ENCODE assay signal across 23 cellular contexts in the genomic region with DNA sequence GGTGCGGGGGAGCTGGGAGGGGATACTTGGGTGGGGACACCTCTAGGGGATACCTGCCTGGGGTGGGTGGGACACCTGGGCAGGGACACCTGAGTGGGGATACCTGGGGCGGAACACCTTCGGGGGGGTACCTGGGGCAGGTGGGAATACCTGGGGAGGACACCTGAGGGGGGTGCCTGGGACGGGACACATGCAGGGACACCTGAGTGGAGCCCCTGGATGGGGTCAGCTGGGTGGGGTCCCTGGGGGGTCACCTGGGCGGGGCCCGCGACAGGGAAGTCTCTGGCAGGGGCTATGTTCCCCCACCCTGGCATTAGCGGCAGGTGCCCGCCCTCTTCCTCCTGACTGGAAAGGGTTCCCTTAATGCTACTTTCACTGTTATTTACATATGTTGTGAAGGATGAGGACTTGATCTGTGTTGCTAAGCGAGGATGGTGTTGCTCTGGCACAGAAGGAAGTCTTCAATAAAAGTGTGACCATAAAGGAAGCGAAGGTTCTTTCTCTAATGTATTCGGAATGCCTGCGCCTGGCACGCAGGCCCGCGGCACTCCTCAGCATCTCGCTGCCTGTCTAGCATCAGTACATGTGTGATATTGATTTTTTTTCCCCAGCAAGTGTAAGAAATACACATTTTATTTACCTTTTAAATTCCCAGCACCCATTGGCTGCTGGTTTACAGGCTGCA.
DNase-seq lines count a peak whose midpoint lies in the region; ATAC-seq, FAIRE-seq and TF ChIP-seq lines count a peak whose summit lies in the region.
"Had no signal": no experiment of that assay in that cellular context is flagged by ENCODE, and none has a peak within 500 bp of the region (broad histone marks: within the 10 kb centered on the region; RNA-seq: fewer than 3 reads in every experiment).

No MANE protein-coding gene starts in this region.

- H3K36me3 ChIP-seq in kidney (ENCODE audit: control insufficient read depth in 1 of 2, insufficient read depth in 2 of 2, low read length in 2 of 2) (no peaks in the 10 kb centered on the region), upper lobe of right lung (no peaks in the 10 kb centered on the region), breast epithelium (no peaks in the 10 kb centered on the region)
- H3K36me3 ChIP-seq: SJCRH30 had no signal

- no peaks in the 10 kb centered on the region for H3K27me3 Mint-ChIP-seq in activated CD4-positive, alpha-beta memory T cell treated with anti-CD3 and anti-CD28 coated beads, Interleukin-2, amount 10 ng/mL, durations not matched to agents 7 days and 5 days

- no peaks in the 10 kb centered on the region for H3K4me1 Mint-ChIP-seq in activated CD4-positive, alpha-beta memory T cell treated with anti-CD3 and anti-CD28 coated beads, Interleukin-2, amount 10 ng/mL, durations not matched to agents 7 days and 5 days
- H3K4me1 Mint-ChIP-seq: IgD-negative memory B cell had no signal

- DNase-seq in NCI-H1092 treated with DMSO at 0.1 percent for 48 hours (lab: John Stamatoyannopoulos, UW) (peak; percentile 8), NCI-H1092 (lab: John Stamatoyannopoulos, UW) (no peak), right cardiac atrium (peak in 2 of 3 donors; percentile 37 to 43), Right ventricle myocardium superior (no peak), kidney (peak; percentile 66), upper lobe of right lung (peak; percentile 53), breast epithelium (ENCODE audit: low spot score in 2 of 2) (no peak)
- DNase-seq in activated CD4-positive, alpha-beta memory T cell treated with anti-CD3 and anti-CD28 coated beads, Interleukin-2, amount 10 ng/mL, durations not matched to agents 7 days and 5 days: no peak
- DNase-seq: AML-193, DND-41, HCEC 1CT, NCI-H1436 treated with DMSO at 0.1 percent for 48 hours, NCI-H2081, NCI-H446 treated with DMSO at 0.1 percent for 48 hours, NCI-H82, PC-3, SJCRH30 had no signal

- FAIRE-seq in kidney (lab: Jason Lieb, UNC): no peak
- FAIRE-seq: GM19239, HTR-8/SVneo had no signal

- H3K4me3 Mint-ChIP-seq in activated CD4-positive, alpha-beta memory T cell treated with anti-CD3 and anti-CD28 coated beads, Interleukin-2, amount 10 ng/mL, durations not matched to agents 7 days and 5 days: no peak overlapping the region
- H3K4me3 Mint-ChIP-seq: GM23338, IgD-negative memory B cell had no signal

- H3K9me3 ChIP-seq in right cardiac atrium (ENCODE audit: control insufficient read depth, low read length): no peaks in the 10 kb centered on the region
- H3K9me3 ChIP-seq in kidney (ENCODE audit: control insufficient read depth in 1 of 2, low read length in 2 of 2): no peaks in the 10 kb centered on the region
- no peaks in the 10 kb centered on the region for H3K9me3 ChIP-seq in upper lobe of right lung
- H3K9me3 ChIP-seq in breast epithelium: no peaks in the 10 kb centered on the region
- H3K9me3 ChIP-seq: SJCRH30 had no signal

- TF ChIP-seq POLR2A in breast epithelium (IDR thresholded peaks at IDR 0.05): no peak

- H3K27ac Mint-ChIP-seq in activated CD4-positive, alpha-beta memory T cell treated with anti-CD3 and anti-CD28 coated beads, Interleukin-2, amount 10 ng/mL, durations not matched to agents 7 days and 5 days: no peak overlapping the region
- H3K27ac Mint-ChIP-seq: GM23338, IgD-negative memory B cell had no signal

- POLR2A ChIA-PET in activated CD4-positive, alpha-beta memory T cell treated with anti-CD3 and anti-CD28 coated beads, Interleukin-2, amount 10 ng/mL, durations not matched to agents 7 days and 5 days (lab: Charles Lee): no interaction called here

- WGBS in right cardiac atrium: 87% methylated on average over 17 of the region's 17 CpGs

- TF ChIP-seq CTCF in kidney (IDR thresholded peaks at IDR 0.05; ENCODE audit: borderline replicate concordance, extremely low read depth, insufficient read depth): no peak
- TF ChIP-seq CTCF in upper lobe of right lung (IDR thresholded peaks at IDR 0.05): no peak
- TF ChIP-seq CTCF in breast epithelium (IDR thresholded peaks at IDR 0.05): no peak

- H3K4me1 ChIP-seq in right cardiac atrium (ENCODE audit: control insufficient read depth, insufficient read depth, low read length): no peaks in the 10 kb centered on the region
- H3K4me1 ChIP-seq in kidney (ENCODE audit: control insufficient read depth in 1 of 2, insufficient read depth in 1 of 2, low read depth in 1 of 2, low read length in 2 of 2): no peaks in the 10 kb centered on the region
- H3K4me1 ChIP-seq in upper lobe of right lung: no peaks in the 10 kb centered on the region
- no peaks in the 10 kb centered on the region for H3K4me1 ChIP-seq in breast epithelium
- H3K4me1 ChIP-seq: SJCRH30 had no signal

- no peak overlapping the region for H3K4me3 ChIP-seq in right cardiac atrium (ENCODE audit: low read length)
- no peak overlapping the region for H3K4me3 ChIP-seq in kidney (ENCODE audit: low read length in 2 of 2)
- no peak overlapping the region for H3K4me3 ChIP-seq in upper lobe of right lung
- H3K4me3 ChIP-seq in breast epithelium: no peak overlapping the region
- H3K4me3 ChIP-seq: GM23338, SJCRH30 had no signal

- H3K9ac ChIP-seq in kidney (ENCODE audit: low read length in 2 of 2): no peak overlapping the region

- no peaks in the 10 kb centered on the region for H3K9me3 Mint-ChIP-seq in activated CD4-positive, alpha-beta memory T cell treated with anti-CD3 and anti-CD28 coated beads, Interleukin-2, amount 10 ng/mL, durations not matched to agents 7 days and 5 days
- H3K9me3 Mint-ChIP-seq: IgD-negative memory B cell had no signal

- CTCF ChIA-PET in activated CD4-positive, alpha-beta memory T cell treated with anti-CD3 and anti-CD28 coated beads, Interleukin-2, amount 10 ng/mL, durations not matched to agents 7 days and 5 days (lab: Charles Lee): no interaction called here

- ATAC-seq in right cardiac atrium (no peak), Right ventricle myocardium superior (ENCODE audit: poor library complexity) (no peak), upper lobe of right lung (no peak)
- ATAC-seq: PC-3 had no signal

- no peaks in the 10 kb centered on the region for H3K27me3 ChIP-seq in right cardiac atrium (ENCODE audit: control insufficient read depth, insufficient read depth)
- peaks cover 4% of the 10 kb centered on the region for H3K27me3 ChIP-seq in upper lobe of right lung
- peaks cover 0 to 65% of the 10 kb centered on the region in 2 donors for H3K27me3 ChIP-seq in breast epithelium

- H3K27ac ChIP-seq in right cardiac atrium (ENCODE audit: low read length) (no peak overlapping the region), kidney (ENCODE audit: low read depth in 2 of 2, low read length in 2 of 2) (no peak overlapping the region), upper lobe of right lung (no peak overlapping the region), breast epithelium (no peak overlapping the region)
- H3K27ac ChIP-seq: 22Rv1, C4-2B, SJCRH30 had no signal

- intact Hi-C loops in right cardiac atrium (cut with DNase I): no loop called here
- intact Hi-C loops in Right ventricle myocardium superior (cut with DNase I): no loop called here
- intact Hi-C loops in kidney (cut with DNase I): no loop called here
- intact Hi-C loops in upper lobe of right lung (cut with DNase I): no loop called here
- intact Hi-C loops in breast epithelium (cut with DNase I; ENCODE audit: low total_unique reads): no loop called here

- H3K36me3 Mint-ChIP-seq in activated CD4-positive, alpha-beta memory T cell treated with anti-CD3 and anti-CD28 coated beads, Interleukin-2, amount 10 ng/mL, durations not matched to agents 7 days and 5 days (ENCODE audit: low read depth): no peaks in the 10 kb centered on the region
- H3K36me3 Mint-ChIP-seq: IgD-negative memory B cell had no signal

Comparison
In these comparisons a context has a peak if more than half of its experiments do, and no peak if none do; other contexts are left out.
1. DNase-seq: peak in NCI-H1092 treated with DMSO at 0.1 percent for 48 hours (single experiment), right cardiac atrium (2 of 3), kidney (single experiment) and upper lobe of right lung (single experiment); none in NCI-H1092 (single experiment), Right ventricle myocardium superior (single experiment), activated CD4-positive, alpha-beta memory T cell treated with anti-CD3 and anti-CD28 coated beads, Interleukin-2, amount 10 ng/mL, durations not matched to agents 7 days and 5 days (single experiment) and breast epithelium (0 of 2).